ENCODE assay signal across 23 cellular contexts in the genomic region with DNA sequence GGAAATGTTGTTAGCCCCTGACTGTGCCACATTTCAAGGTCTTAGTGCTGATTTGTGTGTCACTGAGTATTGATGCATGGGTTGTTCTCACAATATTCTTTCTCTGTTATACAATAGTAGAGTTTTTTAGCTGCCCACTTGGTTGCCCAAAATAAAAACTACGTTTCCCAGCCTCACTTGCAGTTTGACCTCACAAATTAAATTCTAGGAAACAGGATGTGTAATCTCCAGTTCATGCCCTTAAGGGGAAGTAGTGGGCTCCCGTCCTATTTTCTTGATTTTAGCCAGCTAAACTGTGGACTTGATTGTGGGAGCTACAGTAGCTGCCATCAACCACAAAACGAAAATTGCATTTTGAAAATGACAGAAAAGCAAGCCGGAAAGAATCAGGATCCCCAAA. TPM values are rescaled to one million over a fixed set of nuclear protein-coding genes. Genes with fewer than 3 reads are reported as not detected.
A peak's percentile ranks its signal among the peaks of the same experiment; 100 is the strongest.
DNase-seq lines count a peak whose midpoint lies in the region; ATAC-seq and TF ChIP-seq lines count a peak whose summit lies in the region.
"Had no signal": no experiment of that assay in that cellular context is flagged by ENCODE, and none has a peak within 500 bp of the region (broad histone marks: within the 10 kb centered on the region; RNA-seq: fewer than 3 reads in every experiment).

No MANE protein-coding gene starts in this region.

- TF ChIP-seq CTCF in SK-N-SH (IDR thresholded peaks at IDR 0.05) (no peak), WTC11 (IDR thresholded peaks at IDR 0.05) (no peak), upper lobe of right lung (IDR thresholded peaks at IDR 0.05) (no peak), gastroesophageal sphincter (IDR thresholded peaks at IDR 0.05) (no peak)

- H3K36me3 Mint-ChIP-seq in WTC11: no peaks in the 10 kb centered on the region
- H3K36me3 Mint-ChIP-seq: memory B cell; naive thymus-derived CD4-positive, alpha-beta T cell had no signal

- H3K9me2 ChIP-seq in SK-N-SH: no peaks in the 10 kb centered on the region

- POLR2A ChIA-PET in SK-N-SH (lab: Yijun Ruan, JAX) (no interaction called here), WTC11 (lab: Charles Lee) (no interaction called here)

- no peak for TF ChIP-seq POLR2A in gastroesophageal sphincter (IDR thresholded peaks at IDR 0.05)

- H3K4me3 Mint-ChIP-seq in WTC11: no peak overlapping the region
- H3K4me3 Mint-ChIP-seq: memory B cell; naive thymus-derived CD4-positive, alpha-beta T cell; stimulated activated naive CD8-positive, alpha-beta T cell treated with anti-CD3 and anti-CD28 coated beads, Interleukin-15, Interleukin-2, amounts not matched to agents 100 ng/mL and 50 ng/mL, for 24 hours had no signal

- 0 out of 2 replicates have a peak, but pooled peaks cover under 1% of the 10 kb centered on the region for H3K4me1 Mint-ChIP-seq in WTC11
- H3K4me1 Mint-ChIP-seq: memory B cell; naive thymus-derived CD4-positive, alpha-beta T cell had no signal

- 76% methylated on average over 4 of the region's 4 CpGs for WGBS in SK-N-SH (ENCODE audit: low lambda C conversion rate)
- 68 to 73% methylated on average over 3 to 4 of the region's 4 CpGs for WGBS in gastroesophageal sphincter (ENCODE audit: low coverage in 1 of 2), 2 donors

- H3K9me3 ChIP-seq in SK-N-SH (no peaks in the 10 kb centered on the region), upper lobe of right lung (no peaks in the 10 kb centered on the region), gastroesophageal sphincter (no peaks in the 10 kb centered on the region)

- CTCF ChIA-PET in SK-N-SH (lab: Yijun Ruan, JAX) (no interaction called here), WTC11 (lab: Charles Lee) (no interaction called here)

- H3K27me3 ChIP-seq in SK-N-SH (ENCODE audit: insufficient read depth) (no peaks in the 10 kb centered on the region), upper lobe of right lung (no peaks in the 10 kb centered on the region), gastroesophageal sphincter (no peaks in the 10 kb centered on the region)

- H3K36me3 ChIP-seq in SK-N-SH (replicated peaks in 1 of 2; ENCODE audit: control insufficient read depth in 1 of 2, insufficient read depth in 2 of 2, low read length in 1 of 2): no peaks in the 10 kb centered on the region
- no peaks in the 10 kb centered on the region for H3K36me3 ChIP-seq in upper lobe of right lung
- H3K36me3 ChIP-seq in gastroesophageal sphincter: no peaks in the 10 kb centered on the region

- H3K27ac ChIP-seq in SK-N-SH (ENCODE audit: low read depth in 2 of 2, low read length in 1 of 2): no peak overlapping the region
- no peak overlapping the region for H3K27ac ChIP-seq in upper lobe of right lung
- no peak overlapping the region for H3K27ac ChIP-seq in gastroesophageal sphincter
- H3K27ac ChIP-seq: C4-2B, epithelial cell of prostate, parathyroid adenoma had no signal

- H2AFZ ChIP-seq in SK-N-SH (ENCODE audit: low read depth): no peak overlapping the region
- H2AFZ ChIP-seq: parathyroid adenoma had no signal

- H3K27me3 Mint-ChIP-seq in WTC11 (ENCODE audit: low read depth): no peaks in the 10 kb centered on the region

- no peak overlapping the region for H3K27ac Mint-ChIP-seq in WTC11
- H3K27ac Mint-ChIP-seq: memory B cell; naive thymus-derived CD4-positive, alpha-beta T cell; stimulated activated naive CD8-positive, alpha-beta T cell treated with anti-CD3 and anti-CD28 coated beads, Interleukin-15, Interleukin-2, amounts not matched to agents 100 ng/mL and 50 ng/mL, for 24 hours had no signal

- no peak overlapping the region for H3K4me2 ChIP-seq in SK-N-SH

- H3K9me3 Mint-ChIP-seq in WTC11: peaks cover 8% of the 10 kb centered on the region
- H3K9me3 Mint-ChIP-seq: memory B cell; naive thymus-derived CD4-positive, alpha-beta T cell; stimulated activated naive CD8-positive, alpha-beta T cell treated with anti-CD3 and anti-CD28 coated beads, Interleukin-15, Interleukin-2, amounts not matched to agents 100 ng/mL and 50 ng/mL, for 24 hours had no signal

- TF ChIP-seq RAD21 in SK-N-SH (IDR thresholded peaks at IDR 0.05; ENCODE audit: low read length): no peak

- H3K9ac ChIP-seq in SK-N-SH: no peak overlapping the region
- H3K9ac ChIP-seq: parathyroid adenoma had no signal

- H3K79me2 ChIP-seq in SK-N-SH (ENCODE audit: insufficient read depth): no peaks in the 10 kb centered on the region
- H3K79me2 ChIP-seq: parathyroid adenoma had no signal

- ATAC-seq in SK-N-SH treated with all-trans-retinoic acid at 6 μM for 48 hours (no peak), WTC11 (peak; percentile 72), upper lobe of right lung (peak; percentile 41), GM19324 (IDR thresholded peaks at IDR 0.05; ENCODE audit: low FRiP score, unreplicated experiment) (no peak), gastroesophageal sphincter (no peak), HG03095 (IDR thresholded peaks at IDR 0.05; ENCODE audit: unreplicated experiment) (no peak)
- ATAC-seq: naive thymus-derived CD4-positive, alpha-beta T cell had no signal

- no peaks in the 10 kb centered on the region for H3K4me1 ChIP-seq in SK-N-SH (ENCODE audit: control insufficient read depth in 1 of 2, insufficient read depth in 2 of 2, low read depth in 1 of 2, low read length in 1 of 2)
- no peaks in the 10 kb centered on the region for H3K4me1 ChIP-seq in upper lobe of right lung
- no peaks in the 10 kb centered on the region for H3K4me1 ChIP-seq in gastroesophageal sphincter
- H3K4me1 ChIP-seq: parathyroid adenoma had no signal

- peaks cover 12% of the 10 kb centered on the region for H3F3A ChIP-seq in SK-N-SH (replicated peaks; ENCODE audit: insufficient read depth)

- DNase-seq in SK-N-SH (peak; percentile 23), NOMO-1 treated with dmso at 0.1 percent for 144 hours (lab: John Stamatoyannopoulos, UW; ENCODE audit: unreplicated experiment) (peak; percentile 58), WTC11 (ENCODE audit: low spot score) (no peak), upper lobe of right lung (no peak)
- DNase-seq: activated CD4-positive, alpha-beta T cell treated with anti-CD3 and anti-CD28 coated beads, Interleukin-2, amount 50 U/mL, for 1 hour; activated gamma-delta T cell; DMS153; naive thymus-derived CD4-positive, alpha-beta T cell; NCI-H1105; NCI-H2081; NCI-H510A had no signal

- TF ChIP-seq EP300 in SK-N-SH (IDR thresholded peaks at IDR 0.05; ENCODE audit: borderline replicate concordance in 1 of 2, low read depth in 1 of 2, low read length in 1 of 2) (no peak), gastroesophageal sphincter (IDR thresholded peaks at IDR 0.05) (no peak)

- no peaks in the 10 kb centered on the region for H4K20me1 ChIP-seq in SK-N-SH (ENCODE audit: insufficient read depth)

- H3K4me3 ChIP-seq in SK-N-SH (ENCODE audit: low read depth in 2 of 2, low read length in 1 of 2) (no peak overlapping the region), upper lobe of right lung (no peak overlapping the region), gastroesophageal sphincter (no peak overlapping the region)

- intact Hi-C loops in upper lobe of right lung (cut with DNase I): no loop called here

TF ChIP-seq in SK-N-SH, 30 proteins besides CTCF, POLR2A, EP300 and RAD21 (continues in another document):
- TF ChIP-seq, protein P1, sequence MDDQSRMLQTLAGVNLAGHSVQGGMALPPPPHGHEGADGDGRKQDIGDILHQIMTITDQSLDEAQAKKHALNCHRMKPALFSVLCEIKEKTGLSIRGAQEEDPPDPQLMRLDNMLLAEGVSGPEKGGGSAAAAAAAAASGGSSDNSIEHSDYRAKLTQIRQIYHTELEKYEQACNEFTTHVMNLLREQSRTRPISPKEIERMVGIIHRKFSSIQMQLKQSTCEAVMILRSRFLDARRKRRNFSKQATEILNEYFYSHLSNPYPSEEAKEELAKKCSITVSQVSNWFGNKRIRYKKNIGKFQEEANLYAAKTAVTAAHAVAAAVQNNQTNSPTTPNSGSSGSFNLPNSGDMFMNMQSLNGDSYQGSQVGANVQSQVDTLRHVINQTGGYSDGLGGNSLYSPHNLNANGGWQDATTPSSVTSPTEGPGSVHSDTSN (IDR thresholded peaks at IDR 0.05): no peak
- no peak for TF ChIP-seq GATA2 (CRISPR knock-in tag; IDR thresholded peaks at IDR 0.05)
- no peak for TF ChIP-seq TCF12 (IDR thresholded peaks at IDR 0.05)

TF ChIP-seq in SK-N-SH treated with all-trans-retinoic acid at 6 μM for 48 hours, 23 proteins besides CTCF, POLR2A, EP300 and RAD21 (continues in another document):
- no peak for TF ChIP-seq BACH2 (CRISPR knock-in tag; IDR thresholded peaks at IDR 0.05; ENCODE audit: borderline replicate concordance)
- no peak for TF ChIP-seq ZNF8 (CRISPR knock-in tag; IDR thresholded peaks at IDR 0.05)
- TF ChIP-seq ESRRG (CRISPR knock-in tag; IDR thresholded peaks at IDR 0.05): no peak
- TF ChIP-seq ISL1 (CRISPR knock-in tag; IDR thresholded peaks at IDR 0.05): no peak
- TF ChIP-seq ZFP3 (CRISPR knock-in tag; IDR thresholded peaks at IDR 0.05): no peak
- no peak for TF ChIP-seq ZFP30 (CRISPR knock-in tag; IDR thresholded peaks at IDR 0.05)
- TF ChIP-seq ZC3H10 (CRISPR knock-in tag; IDR thresholded peaks at IDR 0.05): no peak
- TF ChIP-seq SNAI2 (CRISPR knock-in tag; IDR thresholded peaks at IDR 0.05): no peak

TF ChIP-seq in WTC11, 78 proteins besides CTCF, POLR2A, EP300 and RAD21:
- TF ChIP-seq NR2C2 (CRISPR knock-in tag; IDR thresholded peaks at IDR 0.05): peak; percentile 40; the same call in 1 of the 2 replicates
- no peak for TF ChIP-seq TP53 (CRISPR knock-in tag; IDR thresholded peaks at IDR 0.05)

RNA-seq across cellular contexts. Expression of a gene that starts 27.3 kb away (rescaled TPM):
- 90.4 and 101 TPM in 2 replicates for polyA plus RNA-seq in SK-N-SH (2012; rRNA removed)
- 123 and 125 TPM in 2 replicates for polyA plus RNA-seq in SK-N-SH (2012; cell fraction: cytosol; rRNA removed)
- 56.1 and 106 TPM in 2 replicates for polyA plus RNA-seq in SK-N-SH (2012; cell fraction: nucleus; rRNA removed)
- total RNA-seq in WTC11 (2021) (133 to 162 TPM (median 135 TPM) in 3 replicates), upper lobe of right lung (120 TPM), gastroesophageal sphincter (100 to 1,000 TPM; 363 to 528 (median 514) TPM)
- polyA plus RNA-seq: naive thymus-derived CD4-positive, alpha-beta T cell had no signal

RNA-seq across cellular contexts. Expression of a gene that starts 42.9 kb away (rescaled TPM):
- not detected in 2 replicates for polyA plus RNA-seq in SK-N-SH (2012; rRNA removed)
- not detected in 2 replicates for polyA plus RNA-seq in SK-N-SH (2012; cell fraction: cytosol; rRNA removed)
- not detected in 2 replicates for polyA plus RNA-seq in SK-N-SH (2012; cell fraction: nucleus; rRNA removed)
- total RNA-seq in WTC11 (2021): not detected in 3 replicates
- total RNA-seq in upper lobe of right lung: not detected
- total RNA-seq in gastroesophageal sphincter: not detected
- total RNA-seq: frontal cortex; naive thymus-derived CD4-positive, alpha-beta T cell; SK-MEL-5 had no signal
- polyA plus RNA-seq: naive thymus-derived CD4-positive, alpha-beta T cell; urinary bladder had no signal

Comparison
In these comparisons a context has a peak if more than half of its experiments do, and no peak if none do; other contexts are left out.
1. DNase-seq: peak in SK-N-SH (single experiment) and NOMO-1 treated with dmso at 0.1 percent for 144 hours (single experiment); none in WTC11 (single experiment) and upper lobe of right lung (single experiment).
2. ATAC-seq: peak in WTC11 (single experiment) and upper lobe of right lung (single experiment); none in SK-N-SH treated with all-trans-retinoic acid at 6 μM for 48 hours (single experiment), GM19324 (single experiment), gastroesophageal sphincter (single experiment) and HG03095 (single experiment).